ENCODE assay signal across 34 cellular contexts in the genomic region with DNA sequence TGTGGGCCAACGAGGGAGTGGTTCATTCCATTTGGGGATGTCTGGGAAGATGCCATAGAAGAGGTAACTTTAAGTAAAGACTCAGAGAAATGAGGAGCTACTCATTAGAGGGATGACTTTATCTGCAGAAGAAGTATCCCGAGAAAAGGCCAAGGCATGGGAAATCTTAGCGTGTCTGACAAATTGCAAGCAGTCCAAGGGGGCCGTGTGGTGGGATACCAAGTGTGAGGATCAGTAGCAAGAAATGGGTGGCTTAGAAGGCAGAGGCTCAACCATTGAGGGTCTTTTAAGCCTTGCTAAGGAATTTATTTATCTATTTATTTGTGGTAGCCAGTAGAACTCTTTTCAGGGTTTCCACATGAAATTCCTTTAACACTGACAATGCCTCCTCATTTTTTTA.
"Had no signal": no experiment of that assay in that cellular context is flagged by ENCODE, and none has a peak within 500 bp of the region (broad histone marks: within the 10 kb centered on the region; RNA-seq: fewer than 3 reads in every experiment).

No MANE protein-coding gene starts in this region.

- H3K4me3 ChIP-seq: MG63 had no signal

- H3K36me3 ChIP-seq: MG63 had no signal

- H3K27me3 ChIP-seq: MG63 had no signal

- H3K9me3 ChIP-seq: MG63 had no signal

- DNase-seq: Karpas-422, Kasumi-1, MG63, MM.1S, MV-4-11, NCI-H1048, NCI-H1092, NCI-H1092 treated with DMSO at 0.1 percent for 48 hours, NCI-H1105, NCI-H1105 treated with DMSO at 0.1 percent for 48 hours, NCI-H1417, NCI-H1417 treated with DMSO at 0.1 percent for 48 hours, NCI-H1436, NCI-H1436 treated with DMSO at 0.1 percent for 48 hours, NCI-H146, NCI-H1694, NCI-H1694 treated with DMSO at 0.1 percent for 48 hours, NCI-H187, NCI-H187 treated with DMSO at 0.1 percent for 48 hours, NCI-H1930, NCI-H2029, NCI-H2029 treated with DMSO at 0.1 percent for 48 hours, NCI-H2081, NCI-H2081 treated with DMSO at 0.1 percent for 48 hours, NCI-H2107, NCI-H2171, NCI-H2171 treated with DMSO at 0.1 percent for 48 hours, NCI-H2227 treated with DMSO at 0.1 percent for 48 hours, NCI-H226, NCI-H345, NCI-H446, NCI-H446 treated with DMSO at 0.1 percent for 48 hours, NCI-H510A, NCI-H510A treated with DMSO at 0.1 percent for 48 hours had no signal
